In genomic region chr6:44681782-44682181, GRCh38 we compare ENCODE assay signal across 1 cellular context.
TF ChIP-seq lines count a peak whose summit lies in the region.

No MANE protein-coding gene starts in this region.

TF ChIP-seq in K562, 482 proteins besides CTCF, POLR2A, EP300 and RAD21 (continued from another document):
- TF ChIP-seq MLLT1 (IDR thresholded peaks at IDR 0.05) (0 out of 4 replicates have a peak, but pooled peaks of 1 of the 2 experiments have one; percentile 23), RCOR1 (IDR thresholded peaks at IDR 0.05; ENCODE audit: borderline replicate concordance in 1 of 2, low read depth in 2 of 2, low read length in 2 of 2) (peak; percentile 84 to 96; a peak in 3 of 4 replicates), HDAC2 (IDR thresholded peaks at IDR 0.05) (peak; percentile 37; the same call in 1 of the 2 replicates), HDAC1 (IDR thresholded peaks at IDR 0.05) (peak in 1 of 2 experiments; percentile 55; a peak in 2 of 4 replicates), IFI16 (CRISPR knock-in tag; IDR thresholded peaks at IDR 0.05) (no peak), SNRNP70 (optimal IDR thresholded peaks at IDR 0.05; ENCODE audit: low read depth, low read length) (no peak)
